Comparison of ENCODE assay signal across 9 cellular contexts in genomic region chr13:100573121-100573520, GRCh38. TPM values are rescaled to one million over a fixed set of nuclear protein-coding genes. Genes with fewer than 3 reads are reported as not detected.
DNase-seq lines count a peak whose midpoint lies in the region; ATAC-seq, FAIRE-seq and TF ChIP-seq lines count a peak whose summit lies in the region.
"Had no signal": no experiment of that assay in that cellular context is flagged by ENCODE, and none has a peak within 500 bp of the region (broad histone marks: within the 10 kb centered on the region; RNA-seq: fewer than 3 reads in every experiment).

No MANE protein-coding gene starts in this region.

- no peak overlapping the region for H3K4me3 ChIP-seq in psoas muscle
- H3K4me3 ChIP-seq: ovary had no signal

- no peak overlapping the region for H3K27ac ChIP-seq in psoas muscle
- H3K27ac ChIP-seq: ovary had no signal

- DNase-seq in GM03348 (ENCODE audit: low spot score): peak; percentile 83
- DNase-seq in H54 (ENCODE audit: insufficient read length, low spot score): peak; percentile 77
- DNase-seq in LoVo (ENCODE audit: low spot score): peak; percentile 67
- peak; percentile 80 for DNase-seq in SHP77 treated with DMSO at 0.1 percent for 48 hours (lab: John Stamatoyannopoulos, UW)
- peak; percentile 50 for DNase-seq in activated effector memory CD4-positive, alpha-beta T cell treated with Interleukin-2 at 50 U/mL for 16 hours
- DNase-seq in glomerular visceral epithelial cell (ENCODE audit: extremely low spot score): peak; percentile 74
- peak; percentile 51 to 68 for DNase-seq in psoas muscle
- DNase-seq in cortex of kidney (lab: John Stamatoyannopoulos, UW): no peak

- no peak for TF ChIP-seq POLR2A in H54 (IDR thresholded peaks at IDR 0.05; ENCODE audit: low read depth, low read length)

- no peaks in the 10 kb centered on the region for H3K27me3 ChIP-seq in psoas muscle (ENCODE audit: insufficient read depth in 3 of 3, low read length in 2 of 3)
- H3K27me3 ChIP-seq: ovary had no signal

- ATAC-seq in psoas muscle: peak; percentile 65 to 88 (median 72)

- peak; percentile 73 for TF ChIP-seq CTCF in psoas muscle (IDR thresholded peaks at IDR 0.05)

- H3K9me3 ChIP-seq in psoas muscle: no peaks in the 10 kb centered on the region
- H3K9me3 ChIP-seq: ovary had no signal

- peak; percentile 96 for FAIRE-seq in H54 (lab: Jason Lieb, UNC)

- intact Hi-C loops in psoas muscle (cut with DNase I): loop anchor here in 1 of 2 donors (5.0 kb wide), 1 partner anchor 554 kb away; no protein-coding TSS in a partner anchor

- 45 to 49% (median 45%) methylated on average over 2 of the region's 2 CpGs for WGBS in psoas muscle, 3 donors

- no peaks in the 10 kb centered on the region for H3K4me1 ChIP-seq in psoas muscle

- no peaks in the 10 kb centered on the region for H3K36me3 ChIP-seq in psoas muscle (ENCODE audit: insufficient read depth in 1 of 2, low read depth in 1 of 2)
- H3K36me3 ChIP-seq: ovary had no signal

RNA-seq across cellular contexts. Expression of gene GGACT, which starts 15.5 kb away (rescaled TPM):
- 1 to 10 TPM; 1.6 to 4.4 (median 2.6) TPM for total RNA-seq in psoas muscle
- under 1 TPM; 0.44 to 0.79 (median 0.70) TPM for polyA plus RNA-seq in psoas muscle
